Comparison of ENCODE assay signal across 7 cellular contexts in the genomic region with DNA sequence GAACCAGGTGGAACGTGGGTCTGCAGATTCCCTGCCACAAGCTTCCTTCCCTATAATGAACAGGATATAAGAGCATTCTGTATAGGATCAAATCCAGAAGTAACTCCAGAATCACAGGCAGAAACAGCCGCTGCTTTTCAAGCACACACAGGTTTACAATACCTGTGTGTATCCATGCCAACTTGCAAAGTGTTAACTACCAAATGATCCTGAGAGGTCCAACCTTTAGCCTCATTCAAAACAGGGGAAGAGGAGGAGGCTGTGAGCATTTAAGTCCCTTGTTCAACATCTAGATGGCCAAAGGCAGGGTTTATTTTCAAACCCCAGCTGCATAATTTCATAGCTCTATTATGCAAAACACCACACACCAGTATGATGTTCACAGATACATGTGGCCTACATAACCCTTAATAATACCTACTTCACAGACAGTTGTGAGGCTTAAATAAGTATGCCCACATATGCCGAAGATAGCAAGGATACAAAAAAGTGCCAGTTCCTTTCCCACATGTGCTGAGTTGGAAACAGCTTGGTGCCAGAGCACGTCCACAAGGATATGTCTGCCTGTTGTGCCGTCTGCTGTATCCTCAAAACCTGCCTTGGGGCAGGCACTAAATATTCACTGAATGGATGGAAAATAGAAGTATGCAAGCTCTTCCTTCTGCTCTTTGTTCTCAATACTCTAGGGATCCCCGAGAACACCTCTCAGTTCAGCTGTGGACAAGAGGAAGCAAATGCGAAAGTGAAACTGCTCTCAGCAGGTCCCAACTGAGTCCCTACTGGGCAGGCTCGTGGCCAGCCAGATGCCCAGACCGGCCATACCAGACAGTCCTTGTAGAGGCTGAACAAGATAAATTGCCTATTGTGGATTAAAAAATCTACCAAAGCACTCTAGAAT.
DNase-seq lines count a peak whose midpoint lies in the region; ATAC-seq and TF ChIP-seq lines count a peak whose summit lies in the region.

No MANE protein-coding gene starts in this region.

- peak overlapping the region; percentile 30 for H3K4me3 Mint-ChIP-seq in activated T-helper 2 cell treated with anti-CD3 and anti-CD28 coated beads, Interferon-gamma antibody, Interleukin-2, Interleukin-4, amounts not matched to agents 10 μg/mL and 5 μg/mL and 100 μg/mL, durations not matched to agents 14 hours and 24 hours and 36 hours (ENCODE audit: low read depth)
- H3K4me3 Mint-ChIP-seq in glutamatergic neuron (ENCODE audit: unreplicated experiment) (peak overlapping the region; percentile 81), osteocyte (ENCODE audit: unreplicated experiment) (peak overlapping the region; percentile 84)

- TF ChIP-seq CTCF in glutamatergic neuron (IDR thresholded peaks at IDR 0.05; ENCODE audit: partially characterized antibody, unreplicated experiment) (no peak), osteocyte (IDR thresholded peaks at IDR 0.05) (no peak)

- H3K9me3 ChIP-seq in MG63: no peaks in the 10 kb centered on the region

- H3K27me3 ChIP-seq in MG63: no peaks in the 10 kb centered on the region

- no peaks in the 10 kb centered on the region for H3K4me1 Mint-ChIP-seq in activated T-helper 2 cell treated with anti-CD3 and anti-CD28 coated beads, Interferon-gamma antibody, Interleukin-2, Interleukin-4, amounts not matched to agents 10 μg/mL and 5 μg/mL and 100 μg/mL, durations not matched to agents 14 hours and 24 hours and 36 hours (ENCODE audit: low read depth)
- H3K4me1 Mint-ChIP-seq in glutamatergic neuron (ENCODE audit: low read depth, unreplicated experiment) (peaks cover 57% of the 10 kb centered on the region), osteocyte (ENCODE audit: unreplicated experiment) (peaks cover 35% of the 10 kb centered on the region)

- H3K9me3 Mint-ChIP-seq in activated T-helper 2 cell treated with anti-CD3 and anti-CD28 coated beads, Interferon-gamma antibody, Interleukin-2, Interleukin-4, amounts not matched to agents 10 μg/mL and 5 μg/mL and 100 μg/mL, durations not matched to agents 14 hours and 24 hours and 36 hours: peaks cover 22% of the 10 kb centered on the region
- H3K9me3 Mint-ChIP-seq in glutamatergic neuron (ENCODE audit: unreplicated experiment) (peaks cover 10% of the 10 kb centered on the region), osteocyte (ENCODE audit: unreplicated experiment) (no peaks in the 10 kb centered on the region)

- no peak overlapping the region for H3K27ac Mint-ChIP-seq in activated T-helper 2 cell treated with anti-CD3 and anti-CD28 coated beads, Interferon-gamma antibody, Interleukin-2, Interleukin-4, amounts not matched to agents 10 μg/mL and 5 μg/mL and 100 μg/mL, durations not matched to agents 14 hours and 24 hours and 36 hours
- H3K27ac Mint-ChIP-seq in glutamatergic neuron (ENCODE audit: unreplicated experiment) (peak overlapping the region; percentile 97), osteocyte (ENCODE audit: unreplicated experiment) (peak overlapping the region; percentile 98)

- peak; percentile 56 for DNase-seq in GM04504 (ENCODE audit: low read depth)
- peak; percentile 81 for DNase-seq in MG63
- DNase-seq in activated T-helper 2 cell treated with anti-CD3 and anti-CD28 coated beads, Interferon-gamma antibody, Interleukin-2, Interleukin-4, amounts not matched to agents 10 μg/mL and 5 μg/mL and 100 μg/mL, durations not matched to agents 14 hours and 24 hours and 36 hours (ENCODE audit: low spot score): no peak
- peak; percentile 51 for DNase-seq in glutamatergic neuron
- DNase-seq in osteocyte (ENCODE audit: extremely low spot score, unreplicated experiment): peak; percentile 86
- no peak for DNase-seq in activated effector memory CD4-positive, alpha-beta T cell treated with anti-CD3 and anti-CD28 coated beads, Interleukin-2, amount 50 U/mL, for 16 hours

- ATAC-seq in GM21529 (IDR thresholded peaks at IDR 0.05; ENCODE audit: unreplicated experiment): peak; percentile 90

- H3K36me3 ChIP-seq in MG63: no peaks in the 10 kb centered on the region

- H3K36me3 Mint-ChIP-seq in activated T-helper 2 cell treated with anti-CD3 and anti-CD28 coated beads, Interferon-gamma antibody, Interleukin-2, Interleukin-4, amounts not matched to agents 10 μg/mL and 5 μg/mL and 100 μg/mL, durations not matched to agents 14 hours and 24 hours and 36 hours (ENCODE audit: low read depth): no peaks in the 10 kb centered on the region
- H3K36me3 Mint-ChIP-seq in glutamatergic neuron (ENCODE audit: unreplicated experiment) (no peaks in the 10 kb centered on the region), osteocyte (ENCODE audit: unreplicated experiment) (no peaks in the 10 kb centered on the region)

- H3K27me3 Mint-ChIP-seq in activated T-helper 2 cell treated with anti-CD3 and anti-CD28 coated beads, Interferon-gamma antibody, Interleukin-2, Interleukin-4, amounts not matched to agents 10 μg/mL and 5 μg/mL and 100 μg/mL, durations not matched to agents 14 hours and 24 hours and 36 hours (ENCODE audit: low read depth): no peaks in the 10 kb centered on the region
- H3K27me3 Mint-ChIP-seq in glutamatergic neuron (ENCODE audit: unreplicated experiment) (peaks cover 9% of the 10 kb centered on the region), osteocyte (ENCODE audit: unreplicated experiment) (no peaks in the 10 kb centered on the region)

- H3K4me3 ChIP-seq in MG63: peak overlapping the region; percentile 51

- intact Hi-C loops in activated T-helper 2 cell treated with anti-CD3 and anti-CD28 coated beads, Interferon-gamma antibody, Interleukin-2, Interleukin-4, amounts not matched to agents 10 μg/mL and 5 μg/mL and 100 μg/mL, durations not matched to agents 14 hours and 24 hours and 36 hours (cut with micrococcal nuclease): no loop called here

Comparison
In these comparisons a context has a peak if more than half of its experiments do, and no peak if none do; other contexts are left out.
1. DNase-seq: peak in GM04504 (single experiment), MG63 (single experiment), glutamatergic neuron (single experiment) and osteocyte (single experiment); none in activated T-helper 2 cell treated with anti-CD3 and anti-CD28 coated beads, Interferon-gamma antibody, Interleukin-2, Interleukin-4, amounts not matched to agents 10 μg/mL and 5 μg/mL and 100 μg/mL, durations not matched to agents 14 hours and 24 hours and 36 hours (single experiment) and activated effector memory CD4-positive, alpha-beta T cell treated with anti-CD3 and anti-CD28 coated beads, Interleukin-2, amount 50 U/mL, for 16 hours (single experiment).
2. H3K4me3 Mint-ChIP-seq: peak in every context shown above with its lines; median percentile 84 in osteocyte; 81 in glutamatergic neuron; 30 in activated T-helper 2 cell treated with anti-CD3 and anti-CD28 coated beads, Interferon-gamma antibody, Interleukin-2, Interleukin-4, amounts not matched to agents 10 μg/mL and 5 μg/mL and 100 μg/mL, durations not matched to agents 14 hours and 24 hours and 36 hours.